In genomic region chr10:122280977-122281376, GRCh38 we compare ENCODE assay signal across 1 cellular context.
TF ChIP-seq lines count a peak whose summit lies in the region.

No MANE protein-coding gene starts in this region.

TF ChIP-seq in GM23338, 12 proteins besides CTCF, POLR2A, EP300 and RAD21 (continued from another document):
- no peak for TF ChIP-seq ZNF462 (CRISPR knock-in tag; IDR thresholded peaks at IDR 0.05)
TF ChIP-seq in GM23338: peak in this region for 0.
